Comparison of ENCODE assay signal across 1 cellular context in genomic region chr2:38076710-38077430, GRCh38.
TF ChIP-seq lines count a peak whose summit lies in the region.

No MANE protein-coding gene starts in this region.

TF ChIP-seq in HepG2, 621 proteins besides CTCF, POLR2A, EP300 and RAD21 (continued from another document and continues in another):
- TF ChIP-seq ZBTB10 (CRISPR knock-in tag; IDR thresholded peaks at IDR 0.05; ENCODE audit: borderline replicate concordance) (0 out of 2 replicates have a peak, but pooled peaks have one; percentile 65), ZNF678 (CRISPR knock-in tag; IDR thresholded peaks at IDR 0.05) (no peak), SKI (IDR thresholded peaks at IDR 0.05; ENCODE audit: partially characterized antibody) (no peak), MNT (IDR thresholded peaks at IDR 0.05) (no peak), STAT5B (CRISPR knock-in tag; IDR thresholded peaks at IDR 0.05) (no peak), MYC (CRISPR knock-in tag; IDR thresholded peaks at IDR 0.05; ENCODE audit: borderline replicate concordance) (peak; percentile 6; the same call in 1 of the 2 replicates), MXD1 (CRISPR knock-in tag; IDR thresholded peaks at IDR 0.05) (no peak), ZNF776 (CRISPR knock-in tag; IDR thresholded peaks at IDR 0.05) (peak; percentile 31; the same call in 1 of the 2 replicates), ONECUT2 (CRISPR knock-in tag; IDR thresholded peaks at IDR 0.05) (no peak), ZNF333 (CRISPR knock-in tag; IDR thresholded peaks at IDR 0.05; ENCODE audit: borderline replicate concordance) (no peak), ZNF598 (CRISPR knock-in tag; IDR thresholded peaks at IDR 0.05; ENCODE audit: borderline replicate concordance) (no peak), ASH2L (IDR thresholded peaks at IDR 0.05; ENCODE audit: insufficient read length, low read depth, low read length) (no peak), ELF3 (CRISPR knock-in tag; IDR thresholded peaks at IDR 0.05) (no peak), PLSCR1 (CRISPR knock-in tag; IDR thresholded peaks at IDR 0.05; ENCODE audit: borderline replicate concordance) (no peak), RBM22 (optimal IDR thresholded peaks at IDR 0.05; ENCODE audit: low read length) (no peak), POLR2AphosphoS2 (IDR thresholded peaks at IDR 0.05; ENCODE audit: low read depth, low read length) (no peak), CEBPG (CRISPR knock-in tag; IDR thresholded peaks at IDR 0.05) (no peak), ZNF207 (IDR thresholded peaks at IDR 0.05; ENCODE audit: borderline replicate concordance) (no peak), KMT2A (CRISPR knock-in tag; IDR thresholded peaks at IDR 0.05) (no peak), REPIN1 (CRISPR knock-in tag; IDR thresholded peaks at IDR 0.05; ENCODE audit: borderline replicate concordance, low read depth) (0 out of 2 replicates have a peak, but pooled peaks have one; percentile 23), FOXJ3 (CRISPR knock-in tag; IDR thresholded peaks at IDR 0.05; ENCODE audit: borderline replicate concordance) (no peak), PHF8 (CRISPR knock-in tag; IDR thresholded peaks at IDR 0.05) (no peak), NR2F1 (CRISPR knock-in tag; IDR thresholded peaks at IDR 0.05) (no peak), MIER3 (CRISPR knock-in tag; IDR thresholded peaks at IDR 0.05; ENCODE audit: borderline replicate concordance) (no peak), TGIF2 (CRISPR knock-in tag; IDR thresholded peaks at IDR 0.05) (no peak), ZNF343 (CRISPR knock-in tag; IDR thresholded peaks at IDR 0.05) (no peak), AGO2 (optimal IDR thresholded peaks at IDR 0.05; ENCODE audit: low read depth, low read length) (no peak), ZNF687 (CRISPR knock-in tag; IDR thresholded peaks at IDR 0.05) (peak; percentile 62; the same call in 1 of the 2 replicates), NR3C1 (CRISPR knock-in tag; IDR thresholded peaks at IDR 0.05) (no peak), SIN3A (IDR thresholded peaks at IDR 0.05; ENCODE audit: borderline replicate concordance, low read depth, low read length) (no peak), ZNF24 (IDR thresholded peaks at IDR 0.05) (no peak), ATF2 (CRISPR knock-in tag; IDR thresholded peaks at IDR 0.05) (no peak), ZNF773 (CRISPR knock-in tag; IDR thresholded peaks at IDR 0.05; ENCODE audit: borderline replicate concordance) (no peak), ZNF672 (CRISPR knock-in tag; IDR thresholded peaks at IDR 0.05) (no peak)
- TF ChIP-seq, protein P1, sequence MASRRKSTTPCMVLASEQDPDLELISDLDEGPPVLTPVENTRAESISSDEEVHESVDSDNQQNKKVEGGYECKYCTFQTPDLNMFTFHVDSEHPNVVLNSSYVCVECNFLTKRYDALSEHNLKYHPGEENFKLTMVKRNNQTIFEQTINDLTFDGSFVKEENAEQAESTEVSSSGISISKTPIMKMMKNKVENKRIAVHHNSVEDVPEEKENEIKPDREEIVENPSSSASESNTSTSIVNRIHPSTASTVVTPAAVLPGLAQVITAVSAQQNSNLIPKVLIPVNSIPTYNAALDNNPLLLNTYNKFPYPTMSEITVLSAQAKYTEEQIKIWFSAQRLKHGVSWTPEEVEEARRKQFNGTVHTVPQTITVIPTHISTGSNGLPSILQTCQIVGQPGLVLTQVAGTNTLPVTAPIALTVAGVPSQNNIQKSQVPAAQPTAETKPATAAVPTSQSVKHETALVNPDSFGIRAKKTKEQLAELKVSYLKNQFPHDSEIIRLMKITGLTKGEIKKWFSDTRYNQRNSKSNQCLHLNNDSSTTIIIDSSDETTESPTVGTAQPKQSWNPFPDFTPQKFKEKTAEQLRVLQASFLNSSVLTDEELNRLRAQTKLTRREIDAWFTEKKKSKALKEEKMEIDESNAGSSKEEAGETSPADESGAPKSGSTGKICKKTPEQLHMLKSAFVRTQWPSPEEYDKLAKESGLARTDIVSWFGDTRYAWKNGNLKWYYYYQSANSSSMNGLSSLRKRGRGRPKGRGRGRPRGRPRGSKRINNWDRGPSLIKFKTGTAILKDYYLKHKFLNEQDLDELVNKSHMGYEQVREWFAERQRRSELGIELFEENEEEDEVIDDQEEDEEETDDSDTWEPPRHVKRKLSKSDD (CRISPR knock-in tag; IDR thresholded peaks at IDR 0.05; ENCODE audit: low read depth) = no peak
- TF ChIP-seq, protein P2, sequence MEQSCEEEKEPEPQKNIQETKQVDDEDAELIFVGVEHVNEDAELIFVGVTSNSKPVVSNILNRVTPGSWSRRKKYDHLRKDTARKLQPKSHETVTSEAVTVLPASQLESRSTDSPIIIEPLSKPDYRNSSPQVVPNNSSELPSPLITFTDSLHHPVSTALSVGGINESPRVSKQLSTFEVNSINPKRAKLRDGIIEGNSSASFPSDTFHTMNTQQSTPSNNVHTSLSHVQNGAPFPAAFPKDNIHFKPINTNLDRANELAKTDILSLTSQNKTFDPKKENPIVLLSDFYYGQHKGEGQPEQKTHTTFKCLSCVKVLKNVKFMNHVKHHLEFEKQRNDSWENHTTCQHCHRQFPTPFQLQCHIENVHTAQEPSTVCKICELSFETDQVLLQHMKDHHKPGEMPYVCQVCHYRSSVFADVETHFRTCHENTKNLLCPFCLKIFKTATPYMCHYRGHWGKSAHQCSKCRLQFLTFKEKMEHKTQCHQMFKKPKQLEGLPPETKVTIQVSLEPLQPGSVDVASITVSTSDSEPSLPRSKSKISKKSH (CRISPR knock-in tag; IDR thresholded peaks at IDR 0.05; ENCODE audit: borderline replicate concordance) = no peak; the same call in 1 of the 2 replicates
- TF ChIP-seq, protein P3, sequence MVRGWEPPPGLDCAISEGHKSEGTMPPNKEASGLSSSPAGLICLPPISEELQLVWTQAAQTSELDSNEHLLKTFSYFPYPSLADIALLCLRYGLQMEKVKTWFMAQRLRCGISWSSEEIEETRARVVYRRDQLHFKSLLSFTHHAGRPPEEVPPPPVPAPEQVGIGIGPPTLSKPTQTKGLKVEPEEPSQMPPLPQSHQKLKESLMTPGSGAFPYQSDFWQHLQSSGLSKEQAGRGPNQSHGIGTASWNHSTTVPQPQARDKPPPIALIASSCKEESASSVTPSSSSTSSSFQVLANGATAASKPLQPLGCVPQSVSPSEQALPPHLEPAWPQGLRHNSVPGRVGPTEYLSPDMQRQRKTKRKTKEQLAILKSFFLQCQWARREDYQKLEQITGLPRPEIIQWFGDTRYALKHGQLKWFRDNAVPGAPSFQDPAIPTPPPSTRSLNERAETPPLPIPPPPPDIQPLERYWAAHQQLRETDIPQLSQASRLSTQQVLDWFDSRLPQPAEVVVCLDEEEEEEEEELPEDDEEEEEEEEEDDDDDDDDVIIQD (CRISPR knock-in tag; IDR thresholded peaks at IDR 0.05; ENCODE audit: low read depth) = no peak
- TF ChIP-seq, protein P4, sequence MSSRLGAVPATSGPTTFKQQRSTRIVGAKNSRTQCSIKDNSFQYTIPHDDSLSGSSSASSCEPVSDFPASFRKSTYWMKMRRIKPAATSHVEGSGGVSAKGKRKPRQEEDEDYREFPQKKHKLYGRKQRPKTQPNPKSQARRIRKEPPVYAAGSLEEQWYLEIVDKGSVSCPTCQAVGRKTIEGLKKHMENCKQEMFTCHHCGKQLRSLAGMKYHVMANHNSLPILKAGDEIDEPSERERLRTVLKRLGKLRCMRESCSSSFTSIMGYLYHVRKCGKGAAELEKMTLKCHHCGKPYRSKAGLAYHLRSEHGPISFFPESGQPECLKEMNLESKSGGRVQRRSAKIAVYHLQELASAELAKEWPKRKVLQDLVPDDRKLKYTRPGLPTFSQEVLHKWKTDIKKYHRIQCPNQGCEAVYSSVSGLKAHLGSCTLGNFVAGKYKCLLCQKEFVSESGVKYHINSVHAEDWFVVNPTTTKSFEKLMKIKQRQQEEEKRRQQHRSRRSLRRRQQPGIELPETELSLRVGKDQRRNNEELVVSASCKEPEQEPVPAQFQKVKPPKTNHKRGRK (CRISPR knock-in tag; IDR thresholded peaks at IDR 0.05) = no peak
- TF ChIP-seq, protein P5, sequence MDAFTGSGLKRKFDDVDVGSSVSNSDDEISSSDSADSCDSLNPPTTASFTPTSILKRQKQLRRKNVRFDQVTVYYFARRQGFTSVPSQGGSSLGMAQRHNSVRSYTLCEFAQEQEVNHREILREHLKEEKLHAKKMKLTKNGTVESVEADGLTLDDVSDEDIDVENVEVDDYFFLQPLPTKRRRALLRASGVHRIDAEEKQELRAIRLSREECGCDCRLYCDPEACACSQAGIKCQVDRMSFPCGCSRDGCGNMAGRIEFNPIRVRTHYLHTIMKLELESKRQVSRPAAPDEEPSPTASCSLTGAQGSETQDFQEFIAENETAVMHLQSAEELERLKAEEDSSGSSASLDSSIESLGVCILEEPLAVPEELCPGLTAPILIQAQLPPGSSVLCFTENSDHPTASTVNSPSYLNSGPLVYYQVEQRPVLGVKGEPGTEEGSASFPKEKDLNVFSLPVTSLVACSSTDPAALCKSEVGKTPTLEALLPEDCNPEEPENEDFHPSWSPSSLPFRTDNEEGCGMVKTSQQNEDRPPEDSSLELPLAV (CRISPR knock-in tag; conservative IDR thresholded peaks at IDR 0.05; ENCODE audit: low read depth) = no peak
